6 cellular contexts compared by ENCODE assay signal in genomic region chr19:1208830-1209229, GRCh38. TPM values are rescaled to one million over a fixed set of nuclear protein-coding genes. Genes with fewer than 3 reads are reported as not detected.
DNase-seq lines count a peak whose midpoint lies in the region; TF ChIP-seq lines count a peak whose summit lies in the region.
"Not testable (repeated sequence)": the region's sequence is repeated elsewhere in the genome, so short reads cannot be mapped to it uniquely, and the experiment has no call there.
"Had no signal": no experiment of that assay in that cellular context is flagged by ENCODE, and none has a peak within 500 bp of the region (broad histone marks: within the 10 kb centered on the region; RNA-seq: fewer than 3 reads in every experiment).

No MANE protein-coding gene starts in this region.

- peak overlapping the region; percentile 38; the same call in 1 of the 2 replicates for H3K27ac Mint-ChIP-seq in HFFc6
- not testable (repeated sequence) for H3K27ac Mint-ChIP-seq in activated CD4-positive, alpha-beta T cell treated with anti-CD3 and anti-CD28 coated beads, Interleukin-2, amount 10 ng/mL, durations not matched to agents 7 days and 5 days

- not testable (repeated sequence) for H2AK5ac ChIP-seq in trophoblast cell (ENCODE audit: low read length)

- H3K9ac ChIP-seq in trophoblast cell (ENCODE audit: low read length) = not testable (repeated sequence)

- H4K12ac ChIP-seq in trophoblast cell (ENCODE audit: low read depth, low read length) = not testable (repeated sequence)

- H4K91ac ChIP-seq in trophoblast cell (ENCODE audit: low read depth, low read length) = not testable (repeated sequence)

- H2BK5ac ChIP-seq in trophoblast cell (ENCODE audit: low read depth, low read length, poor library complexity) = not testable (repeated sequence)

- not testable (repeated sequence) for H4K8ac ChIP-seq in trophoblast cell (ENCODE audit: low read depth, low read length)

- H3K79me2 ChIP-seq in trophoblast cell (ENCODE audit: control insufficient read depth, insufficient read depth, low read length, poor library complexity) = peaks cover 26% of the 10 kb centered on the region

- not testable (repeated sequence) for H2BK120ac ChIP-seq in trophoblast cell (ENCODE audit: insufficient read depth, low read length, poor library complexity)

- peak overlapping the region; percentile 21 for H3K27ac ChIP-seq in caudate nucleus (ENCODE audit: low read depth, low read length)
- peak overlapping the region; percentile 92 for H3K27ac ChIP-seq in left ventricle myocardium inferior (replicated peaks)
- not testable (repeated sequence) for H3K27ac ChIP-seq in trophoblast cell (ENCODE audit: low read depth, low read length)

- peaks cover 84% of the 10 kb centered on the region for H3K4me1 ChIP-seq in left ventricle myocardium inferior
- peaks cover 14 to 27% of the 10 kb centered on the region in 2 experiments for H3K4me1 ChIP-seq in trophoblast cell (ENCODE audit: control insufficient read depth in 1 of 2, insufficient read depth in 2 of 2, low read length in 2 of 2)

- peak overlapping the region; percentile 54 for H3K4me3 Mint-ChIP-seq in HFFc6
- H3K4me3 Mint-ChIP-seq in activated CD4-positive, alpha-beta T cell treated with anti-CD3 and anti-CD28 coated beads, Interleukin-2, amount 10 ng/mL, durations not matched to agents 7 days and 5 days = peak overlapping the region; percentile 97

- H3K27me3 Mint-ChIP-seq in HFFc6 (ENCODE audit: insufficient read depth); activated CD4-positive, alpha-beta T cell treated with anti-CD3 and anti-CD28 coated beads, Interleukin-2, amount 10 ng/mL, durations not matched to agents 7 days and 5 days: not testable (repeated sequence)

- not testable (repeated sequence) for TF ChIP-seq CTCF in HFFc6 (IDR thresholded peaks at IDR 0.05); left ventricle myocardium inferior (IDR thresholded peaks at IDR 0.05; ENCODE audit: borderline replicate concordance)

- peak overlapping the region; percentile 77 for H3K4ac ChIP-seq in trophoblast cell (ENCODE audit: low read depth, low read length)

- not testable (repeated sequence) for H3K9me3 Mint-ChIP-seq in HFFc6; activated CD4-positive, alpha-beta T cell treated with anti-CD3 and anti-CD28 coated beads, Interleukin-2, amount 10 ng/mL, durations not matched to agents 7 days and 5 days

- DNase-seq in HFFc6 (peak; percentile 32), trophoblast cell (peak; percentile 49 to 61)
- DNase-seq in activated CD4-positive, alpha-beta T cell treated with anti-CD3 and anti-CD28 coated beads, Interleukin-2, amount 10 ng/mL, durations not matched to agents 7 days and 5 days; caudate nucleus (lab: John Stamatoyannopoulos, UW); left ventricle myocardium inferior: not testable (repeated sequence)

- CTCF ChIA-PET in activated CD4-positive, alpha-beta T cell treated with anti-CD3 and anti-CD28 coated beads, Interleukin-2, amount 10 ng/mL, durations not matched to agents 7 days and 5 days (lab: Charles Lee) = interaction anchor here (1.9 kb wide), 1 partner anchor 36 kb away, joined by 6 read pairs; no protein-coding TSS in a partner anchor

- H2AFZ ChIP-seq in trophoblast cell (ENCODE audit: insufficient read depth, low read length, poor library complexity) = peak overlapping the region; percentile 47

- H2BK12ac ChIP-seq in trophoblast cell (ENCODE audit: low read length) = not testable (repeated sequence)

- H3K4me2 ChIP-seq in trophoblast cell (ENCODE audit: low read length) = not testable (repeated sequence)

- intact Hi-C loops in left ventricle myocardium inferior (cut with micrococcal nuclease) = not testable (repeated sequence)

- H3K79me1 ChIP-seq in trophoblast cell (ENCODE audit: low read length) = not testable (repeated sequence)

- peak overlapping the region; percentile 79 for H3K4me3 ChIP-seq in left ventricle myocardium inferior
- H3K4me3 ChIP-seq in trophoblast cell (ENCODE audit: low read depth, low read length) = not testable (repeated sequence)

- not testable (repeated sequence) for H3K9me3 ChIP-seq in left ventricle myocardium inferior (replicated peaks); trophoblast cell (ENCODE audit: insufficient read depth, low read depth, low read length)

- H3K18ac ChIP-seq in trophoblast cell (ENCODE audit: low read length) = not testable (repeated sequence)

- no CpG with 5 or more reads among the region's 10 CpGs for WGBS in trophoblast cell (ENCODE audit: extremely low coverage, insufficient coverage, insufficient read length)

- not testable (repeated sequence) for H3K23ac ChIP-seq in trophoblast cell (ENCODE audit: low read length)

- H3K14ac ChIP-seq in trophoblast cell (ENCODE audit: low read length) = not testable (repeated sequence)

- H3K4me1 Mint-ChIP-seq in HFFc6 (ENCODE audit: low read depth) = peaks cover 26% of the 10 kb centered on the region
- H3K4me1 Mint-ChIP-seq in activated CD4-positive, alpha-beta T cell treated with anti-CD3 and anti-CD28 coated beads, Interleukin-2, amount 10 ng/mL, durations not matched to agents 7 days and 5 days = peaks cover 37% of the 10 kb centered on the region

- H3K27me3 ChIP-seq in left ventricle myocardium inferior (ENCODE audit: low read depth); trophoblast cell (ENCODE audit: insufficient read depth, low read length): not testable (repeated sequence)

- peaks cover 26% of the 10 kb centered on the region for H3K36me3 Mint-ChIP-seq in HFFc6 (ENCODE audit: low read depth)
- peaks cover 32% of the 10 kb centered on the region for H3K36me3 Mint-ChIP-seq in activated CD4-positive, alpha-beta T cell treated with anti-CD3 and anti-CD28 coated beads, Interleukin-2, amount 10 ng/mL, durations not matched to agents 7 days and 5 days (ENCODE audit: low read depth)

- H3K36me3 ChIP-seq in left ventricle myocardium inferior (peaks cover 19% of the 10 kb centered on the region), trophoblast cell (ENCODE audit: control insufficient read depth in 1 of 2, insufficient read depth in 2 of 2, low read length in 2 of 2) (peaks cover 14 to 16% of the 10 kb centered on the region in 2 experiments)

- POLR2A ChIA-PET in activated CD4-positive, alpha-beta T cell treated with anti-CD3 and anti-CD28 coated beads, Interleukin-2, amount 10 ng/mL, durations not matched to agents 7 days and 5 days (lab: Charles Lee) = not testable (repeated sequence)

RNA-seq across cellular contexts. Expression of gene STK11, which starts 3.3 kb away (rescaled TPM):
- 10 to 100 TPM; 52.9 to 59.1 (median 56.7) TPM for total RNA-seq in HFFc6 (2021; fragmentation: NEBNext Ultra II Directional; extraction: Animal tissue kit (Norgen Biotek cat#: 25700))
- total RNA-seq in activated CD4-positive, alpha-beta T cell treated with anti-CD3 and anti-CD28 coated beads, Interleukin-2, amount 10 ng/mL, durations not matched to agents 7 days and 5 days = 10 to 100 TPM; 71.7 to 82.0 TPM
- 50.1 TPM for total RNA-seq in left ventricle myocardium inferior
- 32.9 and 33.1 TPM in 2 replicates for polyA plus RNA-seq in trophoblast cell (2013)

RNA-seq across cellular contexts. Expression of gene CBARP, which starts 29.0 kb away (rescaled TPM):
- 10 to 100 TPM in 1 of 6 experiments, 1 to 10 TPM in 5; 7.6 to 12.7 (median 8.6) TPM for total RNA-seq in HFFc6 (2021; fragmentation: NEBNext Ultra II Directional; extraction: Animal tissue kit (Norgen Biotek cat#: 25700))
- total RNA-seq in activated CD4-positive, alpha-beta T cell treated with anti-CD3 and anti-CD28 coated beads, Interleukin-2, amount 10 ng/mL, durations not matched to agents 7 days and 5 days = not detected
- total RNA-seq in left ventricle myocardium inferior = 0.96 TPM
- polyA plus RNA-seq in trophoblast cell (2013) = 3.7 and 4.2 TPM in 2 replicates
- total RNA-seq: CD4-positive, alpha-beta memory T cell had no signal
- polyA plus RNA-seq: CD4-positive, alpha-beta memory T cell had no signal

RNA-seq across cellular contexts. Expression of gene ATP5F1D, which starts 32.7 kb away (rescaled TPM):
- total RNA-seq in HFFc6 (2021; fragmentation: NEBNext Ultra II Directional; extraction: Animal tissue kit (Norgen Biotek cat#: 25700)) = 100 to 1,000 TPM; 190 to 243 (median 217) TPM
- total RNA-seq in activated CD4-positive, alpha-beta T cell treated with anti-CD3 and anti-CD28 coated beads, Interleukin-2, amount 10 ng/mL, durations not matched to agents 7 days and 5 days = 100 to 1,000 TPM; 151 to 166 TPM
- 501 TPM for total RNA-seq in left ventricle myocardium inferior
- polyA plus RNA-seq in trophoblast cell (2013) = 106 and 107 TPM in 2 replicates

RNA-seq across cellular contexts. Expression of gene SBNO2, which starts 34.8 kb away (rescaled TPM):
- total RNA-seq in HFFc6 (2021; fragmentation: NEBNext Ultra II Directional; extraction: Animal tissue kit (Norgen Biotek cat#: 25700)) = 10 to 100 TPM; 33.7 to 49.8 (median 41.5) TPM
- total RNA-seq in activated CD4-positive, alpha-beta T cell treated with anti-CD3 and anti-CD28 coated beads, Interleukin-2, amount 10 ng/mL, durations not matched to agents 7 days and 5 days = 10 to 100 TPM; 84.7 to 91.7 TPM
- 16.9 TPM for total RNA-seq in left ventricle myocardium inferior
- 21.2 and 22.5 TPM in 2 replicates for polyA plus RNA-seq in trophoblast cell (2013)

RNA-seq across cellular contexts. Expression of gene MIDN, which starts 39.6 kb away (rescaled TPM):
- 10 to 100 TPM; 58.4 to 73.3 (median 67.4) TPM for total RNA-seq in HFFc6 (2021; fragmentation: NEBNext Ultra II Directional; extraction: Animal tissue kit (Norgen Biotek cat#: 25700))
- 10 to 100 TPM; 58.0 to 65.7 TPM for total RNA-seq in activated CD4-positive, alpha-beta T cell treated with anti-CD3 and anti-CD28 coated beads, Interleukin-2, amount 10 ng/mL, durations not matched to agents 7 days and 5 days
- 60.5 TPM for total RNA-seq in left ventricle myocardium inferior
- polyA plus RNA-seq in trophoblast cell (2013) = 159 and 165 TPM in 2 replicates
